8 cellular contexts compared by ENCODE assay signal in the genomic region with DNA sequence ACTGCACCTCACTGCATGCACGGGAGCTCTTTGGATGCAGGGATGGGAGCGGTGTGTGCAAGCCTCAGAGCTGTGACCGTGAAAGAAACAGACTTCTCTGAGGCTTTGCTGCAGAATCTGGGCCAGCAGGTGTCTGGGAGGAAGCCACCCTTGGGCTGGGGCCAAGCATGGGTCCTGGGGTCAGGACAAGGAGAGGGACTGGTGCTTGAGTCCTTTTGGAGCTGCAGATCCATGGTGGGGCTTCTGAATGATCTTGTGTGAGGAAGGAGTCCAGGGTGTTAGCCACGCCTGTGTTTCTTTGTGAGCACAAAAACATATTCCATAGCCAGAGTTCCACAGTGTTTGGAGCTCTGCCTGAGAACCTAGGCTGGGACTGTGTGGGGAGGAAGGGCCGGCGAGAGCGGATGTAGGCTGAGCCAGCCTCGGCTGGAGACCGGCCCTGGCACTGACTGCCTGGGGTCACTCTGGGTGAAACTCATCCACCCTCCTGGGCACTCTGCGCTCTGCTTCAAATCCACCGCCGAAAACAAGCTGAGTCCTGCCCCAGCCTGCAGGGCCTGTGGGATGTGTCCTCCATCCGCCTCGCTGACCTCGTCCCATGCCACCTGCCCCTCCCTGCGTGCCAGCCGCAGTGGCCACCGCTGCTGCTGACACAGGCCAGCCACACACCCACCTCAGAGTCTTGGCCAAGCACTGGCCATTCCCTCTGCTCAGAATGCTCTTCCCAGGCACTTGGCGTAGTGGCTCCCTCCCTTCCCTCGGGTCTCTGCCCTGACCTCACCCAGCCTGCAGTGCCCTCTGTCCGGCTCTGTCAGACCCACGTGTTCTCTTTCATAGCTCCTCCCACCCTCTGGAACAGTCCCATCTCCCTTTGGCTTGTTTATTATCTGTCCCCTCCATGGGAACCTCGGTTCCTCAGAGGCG. TPM values are rescaled to one million over a fixed set of nuclear protein-coding genes. Genes with fewer than 3 reads are reported as not detected.
A peak's percentile ranks its signal among the peaks of the same experiment; 100 is the strongest.
DNase-seq lines count a peak whose midpoint lies in the region; ATAC-seq and TF ChIP-seq lines count a peak whose summit lies in the region.

No MANE protein-coding gene starts in this region.

- CTCF ChIA-PET in CD4-positive, alpha-beta T cell (lab: Charles Lee): interaction anchor here (1.2 kb wide), 1 partner anchor 20 kb away, joined by 3 read pairs; no protein-coding TSS in a partner anchor

- peak overlapping the region; percentile 1 for H2AFZ ChIP-seq in parathyroid adenoma

- H3K27ac Mint-ChIP-seq in CD4-positive, alpha-beta T cell: peak overlapping the region; percentile 32

- peaks cover 56% of the 10 kb centered on the region for H3K4me1 Mint-ChIP-seq in CD4-positive, alpha-beta T cell (ENCODE audit: low read depth)

- no peak overlapping the region for H3K27ac ChIP-seq in CD4-positive, alpha-beta T cell (ENCODE audit: low read depth, low read length)
- H3K27ac ChIP-seq in heart right ventricle (peak overlapping the region; percentile 86 to 97 (median 92)), parathyroid adenoma (peak overlapping the region; percentile 60)

- H3K9me3 ChIP-seq in CD4-positive, alpha-beta T cell (ENCODE audit: control insufficient read depth, low read length): no peaks in the 10 kb centered on the region
- H3K9me3 ChIP-seq in heart right ventricle (no peaks in the 10 kb centered on the region), parathyroid adenoma (ENCODE audit: control insufficient read depth, low read length) (no peaks in the 10 kb centered on the region)

- intact Hi-C loops in CD4-positive, alpha-beta T cell (cut with DNase I, micrococcal nuclease): no loop called here
- intact Hi-C loops in heart right ventricle (cut with DNase I): loop anchor here in 6 of 10 donors (2.0 to 10.0 kb wide), 7 partner anchors 32 to 143 kb away; a partner anchor contains a TSS

- no peaks in the 10 kb centered on the region for H3K9me3 Mint-ChIP-seq in CD4-positive, alpha-beta T cell

- H3K4me2 ChIP-seq in parathyroid adenoma (ENCODE audit: low read length): peak overlapping the region; percentile 5

- ATAC-seq in CD4-positive, alpha-beta T cell (ENCODE audit: poor library complexity): no peak
- ATAC-seq in heart right ventricle: peak; percentile 86 to 94 (median 90)
- ATAC-seq in GM19328 (IDR thresholded peaks at IDR 0.05; ENCODE audit: unreplicated experiment): no peak
- ATAC-seq in HG02798 (IDR thresholded peaks at IDR 0.05; ENCODE audit: poor library complexity, unreplicated experiment): no peak

- H3K4me3 Mint-ChIP-seq in CD4-positive, alpha-beta T cell: no peak overlapping the region

- POLR2A ChIA-PET in CD4-positive, alpha-beta T cell (lab: Charles Lee): no interaction called here

- H3K27me3 Mint-ChIP-seq in CD4-positive, alpha-beta T cell: no peaks in the 10 kb centered on the region

- peaks cover 20% of the 10 kb centered on the region for H3K79me2 ChIP-seq in parathyroid adenoma

- H3K36me3 ChIP-seq in heart right ventricle: peaks cover 0 to 3% (median 0%) of the 10 kb centered on the region in 9 donors
- no peaks in the 10 kb centered on the region for H3K36me3 ChIP-seq in parathyroid adenoma (ENCODE audit: control insufficient read depth, insufficient read depth, low read length)

- TF ChIP-seq CTCF in CD4-positive, alpha-beta T cell (IDR thresholded peaks at IDR 0.05): no peak
- TF ChIP-seq CTCF in heart right ventricle (IDR thresholded peaks at IDR 0.05) (no peak), parathyroid adenoma (IDR thresholded peaks at IDR 0.05) (no peak)

- peaks cover 41 to 82% (median 65%) of the 10 kb centered on the region in 9 donors for H3K4me1 ChIP-seq in heart right ventricle
- peaks cover 27% of the 10 kb centered on the region for H3K4me1 ChIP-seq in parathyroid adenoma

- H3K9ac ChIP-seq in parathyroid adenoma: no peak overlapping the region

- no peak for DNase-seq in CD4-positive, alpha-beta T cell
- DNase-seq in amygdala (lab: John Stamatoyannopoulos, UW) (peak in 50 of 56 donors; percentile 26 to 95 (median 70)), heart right ventricle (peak; percentile 88 to 92), SKM-1 treated with dmso at 0.1 percent for 144 hours (lab: John Stamatoyannopoulos, UW; ENCODE audit: unreplicated experiment) (no peak), epidermal melanocyte (ENCODE audit: insufficient read length, low spot score) (no peak)

- WGBS in heart right ventricle, 2 donors: 8 to 11% methylated on average over 24 of the region's 24 CpGs

- H3K27me3 ChIP-seq in CD4-positive, alpha-beta T cell (ENCODE audit: control insufficient read depth, insufficient read depth, low read length): no peaks in the 10 kb centered on the region
- no peaks in the 10 kb centered on the region for H3K27me3 ChIP-seq in heart right ventricle
- no peaks in the 10 kb centered on the region for H3K27me3 ChIP-seq in parathyroid adenoma (ENCODE audit: control insufficient read depth, insufficient read depth, low read length)

- H3K4me3 ChIP-seq in heart right ventricle: peak overlapping the region in 7 of 10 donors; percentile 1 to 39 (median 20)
- no peak overlapping the region for H3K4me3 ChIP-seq in parathyroid adenoma (ENCODE audit: low read depth, low read length)

- H3K36me3 Mint-ChIP-seq in CD4-positive, alpha-beta T cell (ENCODE audit: low read depth): peaks cover 5% of the 10 kb centered on the region

RNA-seq across cellular contexts. Expression of a gene that starts 26.7 kb away (rescaled TPM):
- 10 to 100 TPM; 51.0 to 52.4 TPM for total RNA-seq in CD4-positive, alpha-beta T cell
- total RNA-seq in heart right ventricle: 10 to 100 TPM; 60.3 to 91.9 (median 74.2) TPM
- 10 to 100 TPM; 48.0 to 64.9 TPM for polyA plus RNA-seq in heart right ventricle

Comparison
In these comparisons a context has a peak if more than half of its experiments do, and no peak if none do; other contexts are left out.
1. ATAC-seq: peak in heart right ventricle (8 of 8); none in CD4-positive, alpha-beta T cell (single experiment), GM19328 (single experiment) and HG02798 (single experiment).
2. DNase-seq: peak in amygdala (50 of 56) and heart right ventricle (2 of 2); none in CD4-positive, alpha-beta T cell (0 of 10), SKM-1 treated with dmso at 0.1 percent for 144 hours (single experiment) and epidermal melanocyte (single experiment).
3. intact Hi-C loops: an anchor here in heart right ventricle (2.0 to 10.0 kb wide); none called in CD4-positive, alpha-beta T cell.